2 cellular contexts compared by ENCODE assay signal in the genomic region with DNA sequence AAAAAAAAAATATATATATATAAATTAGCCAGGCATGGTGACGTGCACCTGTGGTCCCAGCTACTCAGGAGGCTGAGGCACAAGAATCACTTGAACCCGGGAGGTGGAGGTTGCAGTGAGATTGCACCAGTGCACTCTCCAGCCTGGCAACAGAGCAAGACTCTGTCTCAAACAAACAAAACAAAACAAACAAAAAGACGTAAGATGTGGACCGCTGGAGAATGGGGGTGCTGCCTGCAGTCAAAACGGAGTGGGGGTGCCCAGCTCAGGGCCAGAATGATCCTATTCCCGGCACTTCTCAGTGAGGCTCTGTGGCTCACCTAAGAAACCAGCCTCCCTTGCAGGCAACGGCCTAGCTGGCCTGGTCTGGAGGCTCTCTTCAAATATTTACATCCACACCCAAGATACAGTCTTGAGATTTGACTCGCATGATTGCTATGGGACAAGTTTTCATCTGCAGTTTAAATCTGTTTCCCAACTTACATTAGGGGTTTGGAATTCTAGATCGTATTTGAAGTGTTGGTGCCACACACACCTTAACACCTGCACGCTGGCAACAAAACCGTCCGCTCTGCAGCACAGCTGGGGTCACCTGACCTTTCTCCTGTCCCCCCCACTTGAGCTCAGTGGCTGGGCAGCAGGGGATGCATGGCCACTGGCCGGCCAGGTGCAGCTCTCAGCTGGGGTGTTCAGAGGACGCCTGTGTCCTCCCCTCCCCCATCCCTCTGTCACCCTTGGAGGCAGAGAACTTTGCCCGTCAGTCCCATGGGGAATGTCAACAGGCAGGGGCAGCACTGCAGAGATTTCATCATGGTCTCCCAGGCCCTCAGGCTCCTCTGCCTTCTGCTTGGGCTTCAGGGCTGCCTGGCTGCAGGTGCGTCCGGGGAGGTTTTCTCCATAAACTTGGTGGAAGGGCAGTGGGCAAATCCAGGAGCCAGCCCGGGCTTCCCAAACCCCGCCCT.
TF ChIP-seq lines count a peak whose summit lies in the region.

F7 (plus strand) TSS at position 760 of the 962 bp plus-strand sequence; CDS start at position 811, 51 bp downstream.

TF ChIP-seq in SK-N-SH treated with all-trans-retinoic acid at 6 μM for 48 hours, 23 proteins besides CTCF, POLR2A, EP300 and RAD21:
- TF ChIP-seq CSRNP3 (CRISPR knock-in tag; IDR thresholded peaks at IDR 0.05): no peak
- no peak for TF ChIP-seq ZNF565 (CRISPR knock-in tag; conservative IDR thresholded peaks at IDR 0.05; ENCODE audit: low read depth)
- no peak for TF ChIP-seq OSR1 (CRISPR knock-in tag; IDR thresholded peaks at IDR 0.05)
- TF ChIP-seq, protein P1, sequence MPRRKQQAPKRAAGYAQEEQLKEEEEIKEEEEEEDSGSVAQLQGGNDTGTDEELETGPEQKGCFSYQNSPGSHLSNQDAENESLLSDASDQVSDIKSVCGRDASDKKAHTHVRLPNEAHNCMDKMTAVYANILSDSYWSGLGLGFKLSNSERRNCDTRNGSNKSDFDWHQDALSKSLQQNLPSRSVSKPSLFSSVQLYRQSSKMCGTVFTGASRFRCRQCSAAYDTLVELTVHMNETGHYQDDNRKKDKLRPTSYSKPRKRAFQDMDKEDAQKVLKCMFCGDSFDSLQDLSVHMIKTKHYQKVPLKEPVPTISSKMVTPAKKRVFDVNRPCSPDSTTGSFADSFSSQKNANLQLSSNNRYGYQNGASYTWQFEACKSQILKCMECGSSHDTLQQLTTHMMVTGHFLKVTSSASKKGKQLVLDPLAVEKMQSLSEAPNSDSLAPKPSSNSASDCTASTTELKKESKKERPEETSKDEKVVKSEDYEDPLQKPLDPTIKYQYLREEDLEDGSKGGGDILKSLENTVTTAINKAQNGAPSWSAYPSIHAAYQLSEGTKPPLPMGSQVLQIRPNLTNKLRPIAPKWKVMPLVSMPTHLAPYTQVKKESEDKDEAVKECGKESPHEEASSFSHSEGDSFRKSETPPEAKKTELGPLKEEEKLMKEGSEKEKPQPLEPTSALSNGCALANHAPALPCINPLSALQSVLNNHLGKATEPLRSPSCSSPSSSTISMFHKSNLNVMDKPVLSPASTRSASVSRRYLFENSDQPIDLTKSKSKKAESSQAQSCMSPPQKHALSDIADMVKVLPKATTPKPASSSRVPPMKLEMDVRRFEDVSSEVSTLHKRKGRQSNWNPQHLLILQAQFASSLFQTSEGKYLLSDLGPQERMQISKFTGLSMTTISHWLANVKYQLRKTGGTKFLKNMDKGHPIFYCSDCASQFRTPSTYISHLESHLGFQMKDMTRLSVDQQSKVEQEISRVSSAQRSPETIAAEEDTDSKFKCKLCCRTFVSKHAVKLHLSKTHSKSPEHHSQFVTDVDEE (CRISPR knock-in tag; IDR thresholded peaks at IDR 0.05): no peak
- TF ChIP-seq TCF4 (CRISPR knock-in tag; IDR thresholded peaks at IDR 0.05; ENCODE audit: borderline replicate concordance): no peak
- TF ChIP-seq ESRRG (CRISPR knock-in tag; IDR thresholded peaks at IDR 0.05): no peak
- TF ChIP-seq PATZ1 (CRISPR knock-in tag; IDR thresholded peaks at IDR 0.05; ENCODE audit: borderline replicate concordance): no peak
- TF ChIP-seq ZNF70 (CRISPR knock-in tag; IDR thresholded peaks at IDR 0.05): no peak
- TF ChIP-seq ISL1 (CRISPR knock-in tag; IDR thresholded peaks at IDR 0.05): no peak
TF ChIP-seq in SK-N-SH treated with all-trans-retinoic acid at 6 μM for 48 hours: peak in this region for 0.

TF ChIP-seq in SK-N-SH, 30 proteins besides CTCF, POLR2A, EP300 and RAD21 (continued from another document):
- TF ChIP-seq ZBTB33 (IDR thresholded peaks at IDR 0.05; ENCODE audit: borderline replicate concordance, low read depth): no peak
- TF ChIP-seq POLR2AphosphoS5 (IDR thresholded peaks at IDR 0.05; ENCODE audit: low read depth, low read length): no peak
- no peak for TF ChIP-seq MXI1 (IDR thresholded peaks at IDR 0.05; ENCODE audit: low read depth, low read length)
- TF ChIP-seq SIN3A (IDR thresholded peaks at IDR 0.05; ENCODE audit: borderline replicate concordance, low read depth, low read length): no peak
- TF ChIP-seq RXRA (IDR thresholded peaks at IDR 0.05; ENCODE audit: borderline replicate concordance, low read depth): no peak
- TF ChIP-seq MEF2A (IDR thresholded peaks at IDR 0.05; ENCODE audit: borderline replicate concordance, low read depth): no peak
- TF ChIP-seq, protein P2, sequence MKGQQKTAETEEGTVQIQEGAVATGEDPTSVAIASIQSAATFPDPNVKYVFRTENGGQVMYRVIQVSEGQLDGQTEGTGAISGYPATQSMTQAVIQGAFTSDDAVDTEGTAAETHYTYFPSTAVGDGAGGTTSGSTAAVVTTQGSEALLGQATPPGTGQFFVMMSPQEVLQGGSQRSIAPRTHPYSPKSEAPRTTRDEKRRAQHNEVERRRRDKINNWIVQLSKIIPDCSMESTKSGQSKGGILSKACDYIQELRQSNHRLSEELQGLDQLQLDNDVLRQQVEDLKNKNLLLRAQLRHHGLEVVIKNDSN (IDR thresholded peaks at IDR 0.05; ENCODE audit: borderline replicate concordance, low read depth): no peak
- TF ChIP-seq, protein P3, sequence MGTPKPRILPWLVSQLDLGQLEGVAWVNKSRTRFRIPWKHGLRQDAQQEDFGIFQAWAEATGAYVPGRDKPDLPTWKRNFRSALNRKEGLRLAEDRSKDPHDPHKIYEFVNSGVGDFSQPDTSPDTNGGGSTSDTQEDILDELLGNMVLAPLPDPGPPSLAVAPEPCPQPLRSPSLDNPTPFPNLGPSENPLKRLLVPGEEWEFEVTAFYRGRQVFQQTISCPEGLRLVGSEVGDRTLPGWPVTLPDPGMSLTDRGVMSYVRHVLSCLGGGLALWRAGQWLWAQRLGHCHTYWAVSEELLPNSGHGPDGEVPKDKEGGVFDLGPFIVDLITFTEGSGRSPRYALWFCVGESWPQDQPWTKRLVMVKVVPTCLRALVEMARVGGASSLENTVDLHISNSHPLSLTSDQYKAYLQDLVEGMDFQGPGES (IDR thresholded peaks at IDR 0.05; ENCODE audit: low read depth, low read length): no peak
- no peak for TF ChIP-seq ELF1 (IDR thresholded peaks at IDR 0.05)
- no peak for TF ChIP-seq NFIC (IDR thresholded peaks at IDR 0.05; ENCODE audit: borderline replicate concordance)
- TF ChIP-seq FOSL2 (IDR thresholded peaks at IDR 0.05; ENCODE audit: borderline replicate concordance, low read depth): no peak
- TF ChIP-seq TEAD4 (IDR thresholded peaks at IDR 0.05; ENCODE audit: borderline replicate concordance, insufficient read depth): no peak
- no peak for TF ChIP-seq NRF1 (IDR thresholded peaks at IDR 0.05; ENCODE audit: low read depth, low read length)
- no peak for TF ChIP-seq TAF1 (IDR thresholded peaks at IDR 0.05; ENCODE audit: borderline replicate concordance, low read depth, low read length)
- TF ChIP-seq, protein P4, sequence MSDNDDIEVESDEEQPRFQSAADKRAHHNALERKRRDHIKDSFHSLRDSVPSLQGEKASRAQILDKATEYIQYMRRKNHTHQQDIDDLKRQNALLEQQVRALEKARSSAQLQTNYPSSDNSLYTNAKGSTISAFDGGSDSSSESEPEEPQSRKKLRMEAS (IDR thresholded peaks at IDR 0.05; ENCODE audit: low read depth): no peak
